In the genomic region with DNA sequence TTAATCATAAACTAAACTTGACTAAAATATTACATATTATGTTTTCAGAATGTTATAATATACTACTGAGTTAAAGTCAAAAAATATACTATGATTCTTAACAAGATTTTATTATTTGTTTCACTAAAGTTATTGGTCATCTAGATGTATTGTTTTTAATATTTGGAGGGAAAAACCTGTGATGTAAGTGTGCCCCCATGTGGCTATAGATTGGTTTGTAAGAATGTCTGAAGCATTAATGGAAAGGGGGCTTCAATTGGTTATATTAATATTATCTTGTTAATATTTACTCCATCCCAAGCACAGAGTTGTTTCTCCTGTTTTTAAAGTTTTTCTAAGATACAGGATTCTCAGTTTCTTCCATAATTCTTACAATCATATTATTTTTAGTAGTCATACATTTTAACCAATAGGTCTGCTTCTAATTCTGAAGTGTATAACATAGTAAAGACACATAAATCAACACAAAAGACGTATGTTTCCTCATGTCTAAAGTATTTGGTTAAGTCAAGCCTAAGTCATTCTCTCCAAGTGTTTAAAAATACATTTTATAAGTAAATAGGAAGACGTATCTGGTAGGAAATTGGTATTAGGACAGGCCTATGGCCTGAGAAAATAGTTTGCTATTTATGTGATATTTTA, we compare ENCODE assay signal across 8 cellular contexts. TPM values are rescaled to one million over a fixed set of nuclear protein-coding genes. Genes with fewer than 3 reads are reported as not detected.
DNase-seq lines count a peak whose midpoint lies in the region; ATAC-seq and TF ChIP-seq lines count a peak whose summit lies in the region.
"Had no signal": no experiment of that assay in that cellular context is flagged by ENCODE, and none has a peak within 500 bp of the region (broad histone marks: within the 10 kb centered on the region; RNA-seq: fewer than 3 reads in every experiment).

No MANE protein-coding gene starts in this region.

- no peaks in the 10 kb centered on the region for H3K27me3 ChIP-seq in CD4-positive, alpha-beta memory T cell (ENCODE audit: insufficient read depth, low read length)

- H3K27ac ChIP-seq in CD4-positive, alpha-beta memory T cell (ENCODE audit: low read depth, low read length): no peak overlapping the region

- H3K36me3 ChIP-seq in CD4-positive, alpha-beta memory T cell (ENCODE audit: insufficient read depth, low read length): no peaks in the 10 kb centered on the region

- no peak overlapping the region for H3K4me3 ChIP-seq in CD4-positive, alpha-beta memory T cell (ENCODE audit: low read length in 2 of 2)
- H3K4me3 ChIP-seq: mucosa of descending colon had no signal

- H3K9me3 ChIP-seq in CD4-positive, alpha-beta memory T cell (ENCODE audit: control insufficient read depth in 1 of 2, low read length in 2 of 2): no peaks in the 10 kb centered on the region
- H3K9me3 ChIP-seq: mucosa of descending colon had no signal

- POLR2A ChIA-PET in CD4-positive, alpha-beta memory T cell (lab: Charles Lee; ENCODE audit: partially characterized antibody): no interaction called here

- H3K4me1 Mint-ChIP-seq in chondrocyte (ENCODE audit: low read depth): peaks cover 9% of the 10 kb centered on the region
- peaks cover 6% of the 10 kb centered on the region for H3K4me1 Mint-ChIP-seq in osteocyte (ENCODE audit: unreplicated experiment)
- no peaks in the 10 kb centered on the region for H3K4me1 Mint-ChIP-seq in CD4-positive, alpha-beta memory T cell

- intact Hi-C loops in CD4-positive, alpha-beta memory T cell (cut with micrococcal nuclease): no loop called here

- CTCF ChIA-PET in CD4-positive, alpha-beta memory T cell (lab: Charles Lee; ENCODE audit: partially characterized antibody): no interaction called here

- peak; percentile 47 for DNase-seq in NCI-H1694 treated with DMSO at 0.1 percent for 48 hours (lab: John Stamatoyannopoulos, UW)
- DNase-seq in chondrocyte (ENCODE audit: low spot score): no peak
- DNase-seq in osteocyte (ENCODE audit: extremely low spot score, unreplicated experiment): no peak
- DNase-seq in AG08396 (ENCODE audit: low spot score): no peak
- no peak for DNase-seq in CD4-positive, alpha-beta memory T cell

- peak; percentile 16 for TF ChIP-seq CTCF in GM12873 (IDR thresholded peaks at IDR 0.05; ENCODE audit: insufficient read depth, low read depth, low read length, missing control alignments)
- TF ChIP-seq CTCF in chondrocyte (IDR thresholded peaks at IDR 0.05): peak; percentile 88
- TF ChIP-seq CTCF in osteocyte (IDR thresholded peaks at IDR 0.05): peak; percentile 75

- ATAC-seq in HG03135 (IDR thresholded peaks at IDR 0.05; ENCODE audit: unreplicated experiment): no peak
- ATAC-seq: mucosa of descending colon had no signal

- no peaks in the 10 kb centered on the region for H3K4me1 ChIP-seq in CD4-positive, alpha-beta memory T cell (ENCODE audit: insufficient read depth, low read length)

- H3K36me3 Mint-ChIP-seq in chondrocyte (ENCODE audit: low read depth) (no peaks in the 10 kb centered on the region), osteocyte (ENCODE audit: unreplicated experiment) (no peaks in the 10 kb centered on the region)
- H3K36me3 Mint-ChIP-seq in CD4-positive, alpha-beta memory T cell: no peaks in the 10 kb centered on the region

- H3K4me3 Mint-ChIP-seq in chondrocyte (ENCODE audit: unreplicated experiment) (no peak overlapping the region), osteocyte (ENCODE audit: unreplicated experiment) (no peak overlapping the region)
- H3K4me3 Mint-ChIP-seq in CD4-positive, alpha-beta memory T cell: no peak overlapping the region

- H3K9me3 Mint-ChIP-seq in chondrocyte (ENCODE audit: low read depth) (no peaks in the 10 kb centered on the region), osteocyte (ENCODE audit: unreplicated experiment) (no peaks in the 10 kb centered on the region)
- peaks cover 0 to 6% (median 0%) of the 10 kb centered on the region in 8 donors for H3K9me3 Mint-ChIP-seq in CD4-positive, alpha-beta memory T cell

- H3K27ac Mint-ChIP-seq in chondrocyte (ENCODE audit: unreplicated experiment): no peak overlapping the region
- no peak overlapping the region for H3K27ac Mint-ChIP-seq in osteocyte (ENCODE audit: unreplicated experiment)
- H3K27ac Mint-ChIP-seq in CD4-positive, alpha-beta memory T cell: no peak overlapping the region

- H3K27me3 Mint-ChIP-seq in chondrocyte (ENCODE audit: low read depth): no peaks in the 10 kb centered on the region
- no peaks in the 10 kb centered on the region for H3K27me3 Mint-ChIP-seq in osteocyte (ENCODE audit: unreplicated experiment)
- no peaks in the 10 kb centered on the region for H3K27me3 Mint-ChIP-seq in CD4-positive, alpha-beta memory T cell

RNA-seq across cellular contexts. Expression of a gene that starts 58.0 kb away (rescaled TPM):
- total RNA-seq in chondrocyte (not detected in 3 replicates), osteocyte (not detected in 2 replicates)
- not detected for total RNA-seq in CD4-positive, alpha-beta memory T cell
- polyA plus RNA-seq in CD4-positive, alpha-beta memory T cell: not detected
- total RNA-seq: mucosa of descending colon had no signal

Comparison
In these comparisons a context has a peak if more than half of its experiments do, and no peak if none do; other contexts are left out.
1. CTCF ChIP-seq: peak in every context shown above with its lines; median percentile 88 in chondrocyte; 75 in osteocyte; 16 in GM12873.